In the genomic region with DNA sequence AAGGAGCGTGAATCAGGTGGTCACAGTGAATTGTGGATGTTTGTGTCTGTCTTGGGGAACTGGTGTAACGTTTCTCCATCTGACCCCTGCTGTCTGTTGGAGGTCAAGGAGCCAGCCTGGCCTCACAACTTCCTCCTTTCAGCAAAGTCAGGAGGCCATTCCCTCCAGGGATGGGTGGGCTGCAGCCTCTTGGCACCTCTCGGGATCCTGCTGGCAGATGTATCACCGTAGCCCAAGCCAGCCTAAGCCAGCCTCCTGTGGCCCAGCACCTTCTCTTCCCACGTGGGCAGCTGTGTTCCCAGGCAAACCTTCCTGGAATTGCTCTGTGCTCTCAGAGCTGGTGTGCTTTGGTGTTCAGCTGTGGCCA, we compare ENCODE assay signal across 9 cellular contexts. TPM values are rescaled to one million over a fixed set of nuclear protein-coding genes. Genes with fewer than 3 reads are reported as not detected.
DNase-seq lines count a peak whose midpoint lies in the region; ATAC-seq and TF ChIP-seq lines count a peak whose summit lies in the region.
"Had no signal": no experiment of that assay in that cellular context is flagged by ENCODE, and none has a peak within 500 bp of the region (broad histone marks: within the 10 kb centered on the region; RNA-seq: fewer than 3 reads in every experiment).

No MANE protein-coding gene starts in this region.

- peaks cover 52% of the 10 kb centered on the region for H3K4me1 ChIP-seq in left ventricle myocardium inferior
- peaks cover 0 to 37% of the 10 kb centered on the region in 2 donors for H3K4me1 ChIP-seq in right atrium auricular region
- H3K4me1 ChIP-seq in Panc1 (ENCODE audit: control insufficient read depth, insufficient read depth, low read length): peaks cover 85% of the 10 kb centered on the region
- H3K4me1 ChIP-seq in upper lobe of right lung: peaks cover 51% of the 10 kb centered on the region
- peaks cover 17% of the 10 kb centered on the region for H3K4me1 ChIP-seq in PC-9 (replicated peaks; ENCODE audit: insufficient read depth)

- POLR2A ChIA-PET in Panc1 (lab: Charles Lee): no interaction called here
- POLR2A ChIA-PET in PC-9 (lab: Charles Lee; ENCODE audit: unreplicated experiment): no interaction called here

- H3K9me3 ChIP-seq in left ventricle myocardium inferior (replicated peaks): peaks cover 11% of the 10 kb centered on the region
- H3K9me3 ChIP-seq in right atrium auricular region: peaks cover 0 to 10% of the 10 kb centered on the region in 2 donors
- peaks cover 6% of the 10 kb centered on the region; the same call in 1 of the 2 replicates for H3K9me3 ChIP-seq in Panc1 (ENCODE audit: control insufficient read depth, insufficient read depth, low read depth, low read length)
- no peaks in the 10 kb centered on the region for H3K9me3 ChIP-seq in upper lobe of right lung
- H3K9me3 ChIP-seq in PC-9 (ENCODE audit: insufficient read depth, low read depth): peaks cover 8% of the 10 kb centered on the region; the same call in 1 of the 2 replicates
- H3K9me3 ChIP-seq in MG63: 0 out of 2 replicates have a peak, but pooled peaks cover 2% of the 10 kb centered on the region
- H3K9me3 ChIP-seq: transverse colon had no signal

- TF ChIP-seq CTCF in left ventricle myocardium inferior (IDR thresholded peaks at IDR 0.05; ENCODE audit: borderline replicate concordance) (no peak), right atrium auricular region (IDR thresholded peaks at IDR 0.05) (no peak), Panc1 (IDR thresholded peaks at IDR 0.05) (no peak), upper lobe of right lung (IDR thresholded peaks at IDR 0.05) (no peak), PC-9 (conservative IDR thresholded peaks at IDR 0.05) (no peak)

- peak overlapping the region; percentile 83 for H3K27ac ChIP-seq in left ventricle myocardium inferior (replicated peaks)
- H3K27ac ChIP-seq in right atrium auricular region: no peak overlapping the region
- peak overlapping the region; percentile 99 for H3K27ac ChIP-seq in Panc1 (ENCODE audit: low read length)
- peak overlapping the region; percentile 74 for H3K27ac ChIP-seq in upper lobe of right lung
- H3K27ac ChIP-seq in PC-9: no peak overlapping the region

- peaks cover 12% of the 10 kb centered on the region for H3K36me3 ChIP-seq in left ventricle myocardium inferior
- H3K36me3 ChIP-seq in right atrium auricular region: no peaks in the 10 kb centered on the region
- H3K36me3 ChIP-seq in Panc1 (ENCODE audit: control insufficient read depth, insufficient read depth, low read length): no peaks in the 10 kb centered on the region
- no peaks in the 10 kb centered on the region for H3K36me3 ChIP-seq in upper lobe of right lung
- H3K36me3 ChIP-seq in PC-9 (ENCODE audit: low read depth): peaks cover 14% of the 10 kb centered on the region
- H3K36me3 ChIP-seq in MG63: peaks cover 29% of the 10 kb centered on the region

- CTCF ChIA-PET in Panc1 (lab: Charles Lee): no interaction called here
- CTCF ChIA-PET in PC-9 (lab: Charles Lee): no interaction called here

- H3K4me2 ChIP-seq in PC-9: no peak overlapping the region

- no TSS peak for BruUV-seq in Panc1 (replicated peaks; lab: Mats Ljungman, UMichigan)
- BruUV-seq in PC-9 (replicated peaks; lab: Mats Ljungman, UMichigan): no TSS peak

- peaks cover 37% of the 10 kb centered on the region for H3F3A ChIP-seq in PC-9 (ENCODE audit: insufficient read depth, low read depth)

- peaks cover 100% of the 10 kb centered on the region for H3K79me2 ChIP-seq in PC-9 (ENCODE audit: low read depth)

- ATAC-seq in Panc1 (peak; percentile 6), upper lobe of right lung (peak; percentile 24), HG02885 (IDR thresholded peaks at IDR 0.05; ENCODE audit: poor library complexity, unreplicated experiment) (no peak)

- DNase-seq in left ventricle myocardium inferior (no peak), right atrium auricular region (ENCODE audit: low spot score) (no peak), Panc1 (ENCODE audit: low read depth, low spot score) (no peak), left kidney (ENCODE audit: low read depth, low spot score) (peak; percentile 81), upper lobe of right lung (no peak), PC-9 (no peak), MG63 (no peak)
- DNase-seq: transverse colon had no signal

- H3K27me3 ChIP-seq in left ventricle myocardium inferior (ENCODE audit: low read depth) (no peaks in the 10 kb centered on the region), right atrium auricular region (no peaks in the 10 kb centered on the region), Panc1 (ENCODE audit: control insufficient read depth, insufficient read depth, low read length) (no peaks in the 10 kb centered on the region), upper lobe of right lung (no peaks in the 10 kb centered on the region), PC-9 (ENCODE audit: insufficient read depth, low read depth) (no peaks in the 10 kb centered on the region), MG63 (no peaks in the 10 kb centered on the region)
- H3K27me3 ChIP-seq: transverse colon had no signal

- H4K20me1 ChIP-seq in PC-9 (ENCODE audit: insufficient read depth): peaks cover 79% of the 10 kb centered on the region

- in situ Hi-C loops in Panc1 (cut with HindIII; ENCODE audit: low pct_unique_long_range_greater_than_20kb, low sequenced_read_pairs): no loop called here

- H3K4me3 ChIP-seq in left ventricle myocardium inferior (no peak overlapping the region), right atrium auricular region (no peak overlapping the region), Panc1 (ENCODE audit: low read depth in 2 of 2, low read length in 2 of 2) (peak overlapping the region in 1 of 2 experiments; percentile 21; a peak in 2 of 4 replicates), upper lobe of right lung (no peak overlapping the region), PC-9 (no peak overlapping the region), MG63 (no peak overlapping the region)
- H3K4me3 ChIP-seq: transverse colon had no signal

- no peaks in the 10 kb centered on the region for H3K9me2 ChIP-seq in PC-9 (ENCODE audit: insufficient read depth)

- H2AFZ ChIP-seq in PC-9: no peak overlapping the region

- intact Hi-C loops in left ventricle myocardium inferior (cut with micrococcal nuclease): no loop called here
- intact Hi-C loops in Panc1 (cut with micrococcal nuclease; ENCODE audit: unreplicated experiment): no loop called here
- intact Hi-C loops in upper lobe of right lung (cut with DNase I): no loop called here
- intact Hi-C loops in PC-9 (cut with micrococcal nuclease; ENCODE audit: unreplicated experiment): loop anchor here (5.0 kb wide), 1 partner anchor 46 kb away; no protein-coding TSS in a partner anchor

RNA-seq across cellular contexts. Expression of a gene that starts 30.5 kb away (rescaled TPM):
- total RNA-seq in left ventricle myocardium inferior (29.4 TPM), right atrium auricular region (10 to 100 TPM; 28.7 to 35.5 TPM), Panc1 (2021; ENCODE audit: unreplicated experiment) (234 TPM), upper lobe of right lung (160 TPM), PC-9 (2021) (91.1 and 105 TPM in 2 replicates)
- polyA plus RNA-seq in Panc1 (2012; ENCODE audit: insufficient read length): 556 TPM
- total RNA-seq in MG63 (2014; rRNA removed; shearing (Covaris generic); ENCODE audit: low replicate concordance): 101 and 159 TPM in 2 replicates

Comparison
In these comparisons a context has a peak if more than half of its experiments do, and no peak if none do; other contexts are left out.
1. H3K27ac ChIP-seq: peak in left ventricle myocardium inferior (single experiment), Panc1 (single experiment) and upper lobe of right lung (single experiment); none in right atrium auricular region (0 of 2) and PC-9 (single experiment).